29 cellular contexts compared by ENCODE assay signal in the genomic region with DNA sequence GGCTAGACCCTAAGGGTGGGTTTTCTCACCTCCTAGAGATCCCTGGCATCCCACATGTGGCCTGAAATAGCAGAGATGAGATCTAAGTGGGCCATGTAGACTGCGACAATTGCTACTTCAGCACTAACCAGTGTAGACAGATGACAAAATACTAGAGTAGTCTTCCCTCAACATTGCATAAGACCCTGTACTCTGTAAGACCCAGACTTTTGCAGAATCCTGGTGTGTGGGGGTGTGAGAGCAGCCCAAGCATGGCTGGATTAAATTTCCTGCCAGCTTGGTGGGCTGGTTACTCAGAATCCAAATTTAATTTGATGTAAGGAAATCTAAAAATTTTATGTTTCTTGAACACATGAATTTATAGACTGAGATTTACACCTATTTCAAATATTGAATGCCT.
"Had no signal": no experiment of that assay in that cellular context is flagged by ENCODE, and none has a peak within 500 bp of the region (broad histone marks: within the 10 kb centered on the region; RNA-seq: fewer than 3 reads in every experiment).

No MANE protein-coding gene starts in this region.

- H3K27ac ChIP-seq: colonic mucosa, epithelial cell of prostate, gastrocnemius medialis, hepatocyte, left lung, neural progenitor cell, parathyroid adenoma, right atrium auricular region, stomach, thyroid gland had no signal

- H3K4me2 ChIP-seq: hepatocyte, neural progenitor cell had no signal

- H3K9me3 ChIP-seq: colonic mucosa, gastrocnemius medialis, mucosa of descending colon, thyroid gland had no signal

- H3K27me3 ChIP-seq: colonic mucosa, gastrocnemius medialis, hepatocyte, left lung, neural progenitor cell, right atrium auricular region, thyroid gland had no signal

- H3K4me3 ChIP-seq: colonic mucosa, gastrocnemius medialis, hepatocyte, left lung, mucosa of descending colon, neural progenitor cell, right atrium auricular region, stomach, thyroid gland had no signal

- H3K4me3 Mint-ChIP-seq: dendritic cell treated with granulocyte-macrophage colony-stimulating factor and Interleukin-4, amounts not matched to agents 40 ng/mL and 50 ng/mL, for 4 days; endodermal cell; mesothelial cell of epicardium; natural killer cell treated with Interleukin-12 subunit alpha and Interleukin-12 subunit beta and Interleukin-15 and Interleukin-18, amount 100 ng/mL, for 72 hours; neural progenitor cell; stimulated activated effector memory CD8-positive, alpha-beta T cell treated with anti-CD3 and anti-CD28 coated beads, Interleukin-12 subunit alpha, Interleukin-12 subunit beta, amount 100 ng/mL, for 72 hours had no signal

- ATAC-seq: esophagus mucosa; gastrocnemius medialis; left lung; mucosa of descending colon; sciatic nerve; stimulated activated effector memory CD8-positive, alpha-beta T cell treated with anti-CD3 and anti-CD28 coated beads, Interleukin-12 subunit alpha, Interleukin-12 subunit beta, amount 100 ng/mL, for 72 hours had no signal

- H2AFZ ChIP-seq: hepatocyte, neural progenitor cell, parathyroid adenoma had no signal

- H3K27me3 Mint-ChIP-seq: naive B cell, progenitor cell of endocrine pancreas had no signal

- H3K9me3 Mint-ChIP-seq: endodermal cell; mesothelial cell of epicardium; natural killer cell treated with Interleukin-12 subunit alpha and Interleukin-12 subunit beta and Interleukin-15 and Interleukin-18, amount 100 ng/mL, for 72 hours; neural progenitor cell; stimulated activated effector memory CD8-positive, alpha-beta T cell treated with anti-CD3 and anti-CD28 coated beads, Interleukin-12 subunit alpha, Interleukin-12 subunit beta, amount 100 ng/mL, for 72 hours had no signal

- H3K27ac Mint-ChIP-seq: dendritic cell treated with granulocyte-macrophage colony-stimulating factor and Interleukin-4, amounts not matched to agents 40 ng/mL and 50 ng/mL, for 4 days; endodermal cell; mesothelial cell of epicardium; natural killer cell treated with Interleukin-12 subunit alpha and Interleukin-12 subunit beta and Interleukin-15 and Interleukin-18, amount 100 ng/mL, for 72 hours; neural progenitor cell; progenitor cell of endocrine pancreas; stimulated activated effector memory CD8-positive, alpha-beta T cell treated with anti-CD3 and anti-CD28 coated beads, Interleukin-12 subunit alpha, Interleukin-12 subunit beta, amount 100 ng/mL, for 72 hours had no signal

- H3K4me1 ChIP-seq: colonic mucosa, gastrocnemius medialis, left lung, neural progenitor cell, parathyroid adenoma, right atrium auricular region, stomach, thyroid gland had no signal

- H3K36me3 Mint-ChIP-seq: mesothelial cell of epicardium; natural killer cell treated with Interleukin-12 subunit alpha and Interleukin-12 subunit beta and Interleukin-15 and Interleukin-18, amount 100 ng/mL, for 72 hours; neural progenitor cell; stimulated activated effector memory CD8-positive, alpha-beta T cell treated with anti-CD3 and anti-CD28 coated beads, Interleukin-12 subunit alpha, Interleukin-12 subunit beta, amount 100 ng/mL, for 72 hours had no signal

- H3K9ac ChIP-seq: neural progenitor cell, parathyroid adenoma had no signal

- H3K4me1 Mint-ChIP-seq: endodermal cell, mesothelial cell of epicardium, neural progenitor cell had no signal

- H3K79me2 ChIP-seq: hepatocyte, parathyroid adenoma had no signal

- H3K36me3 ChIP-seq: colonic mucosa, gastrocnemius medialis, left lung, neural progenitor cell, right atrium auricular region, stomach, thyroid gland had no signal

- DNase-seq: colonic mucosa; effector CD8-positive, alpha-beta T cell; endodermal cell; foreskin fibroblast; gastrocnemius medialis; head of caudate nucleus; kidney; left lung; mesenchymal stem cell; mucosa of descending colon; naive B cell; stimulated activated CD4-positive, alpha-beta T cell treated with anti-CD3 and anti-CD28 coated beads, Interleukin-2, amount 100 ng/mL, for 24 hours; stimulated activated CD4-positive, alpha-beta T cell treated with anti-CD3 and anti-CD28 coated beads, Interleukin-4, amount 100 ng/mL, for 24 hours; stimulated activated naive CD4-positive, alpha-beta T cell treated with Interleukin-2 at 50 U/mL for 16 hours; stomach; thyroid gland; trophoblast cell had no signal
